18 cellular contexts compared by ENCODE assay signal in genomic region chr13:48405865-48406264, GRCh38. TPM values are rescaled to one million over a fixed set of nuclear protein-coding genes. Genes with fewer than 3 reads are reported as not detected.
DNase-seq lines count a peak whose midpoint lies in the region; ATAC-seq and TF ChIP-seq lines count a peak whose summit lies in the region.
"Had no signal": no experiment of that assay in that cellular context is flagged by ENCODE, and none has a peak within 500 bp of the region (broad histone marks: within the 10 kb centered on the region; RNA-seq: fewer than 3 reads in every experiment).

No MANE protein-coding gene starts in this region.

- H3K36me3 ChIP-seq in KOPT-K1 (ENCODE audit: insufficient read depth, low read length) (peaks cover 63% of the 10 kb centered on the region), neuronal stem cell (replicated peaks in 1 of 2; ENCODE audit: control insufficient read depth in 2 of 2, insufficient read depth in 2 of 2, low read length in 2 of 2) (peaks cover 0 to 13% of the 10 kb centered on the region in 2 donors)
- H3K36me3 ChIP-seq: neural progenitor cell had no signal

- H3K4me3 ChIP-seq in neuronal stem cell (ENCODE audit: low read length in 2 of 2), result no peak overlapping the region
- H3K4me3 ChIP-seq: neural progenitor cell, SK-N-MC had no signal

- no peak overlapping the region for H4K8ac ChIP-seq in neuronal stem cell (ENCODE audit: low read depth, low read length)

- no peak overlapping the region for H2BK120ac ChIP-seq in neuronal stem cell (ENCODE audit: low read depth, low read length)

- H2BK15ac ChIP-seq in neuronal stem cell (ENCODE audit: low read length), result no peak overlapping the region

- DNase-seq in CD4-positive, alpha-beta T cell, result no peak
- DNase-seq in epithelial cell of prostate (ENCODE audit: low read depth, low spot score) (no peak), renal cortical epithelial cell (ENCODE audit: low read depth) (peak; percentile 28), neuronal stem cell (ENCODE audit: low spot score) (no peak)
- no peak for DNase-seq in NK-92 treated with Interleukin-12 subunit alpha and Interleukin-12 subunit beta, amount 100 ng/mL, for 24 hours (lab: John Stamatoyannopoulos, UW)
- DNase-seq: activated CD4-positive, alpha-beta T cell treated with anti-CD3 and anti-CD28 coated beads for 48 hours; activated T-cell treated with anti-CD3 and anti-CD28 coated beads, Interleukin-2, amount 50 U/mL, for 1 hour; caudate nucleus; HFFc6; NCI-H2081 treated with DMSO at 0.1 percent for 48 hours; NCI-H526 treated with DMSO at 0.1 percent for 48 hours; stimulated activated CD4-positive, alpha-beta T cell treated with anti-CD3 and anti-CD28 coated beads, Interleukin-1b, Interleukin-23, amount 100 ng/mL, for 48 hours had no signal

- CTCF ChIA-PET in CD4-positive, alpha-beta T cell (lab: Charles Lee), result no interaction called here

- no peak for ATAC-seq in CD4-positive, alpha-beta T cell (ENCODE audit: poor library complexity)
- ATAC-seq in HG02885 (IDR thresholded peaks at IDR 0.05; ENCODE audit: poor library complexity, unreplicated experiment) (no peak), HG03025 (IDR thresholded peaks at IDR 0.05; ENCODE audit: low FRiP score, unreplicated experiment) (no peak)

- no peak overlapping the region for H3K4ac ChIP-seq in neuronal stem cell (ENCODE audit: low read length)

- POLR2A ChIA-PET in CD4-positive, alpha-beta T cell (lab: Charles Lee), result interaction anchor here (0.9 to 1.0 kb wide), 2 partner anchors 127 to 128 kb away, joined by 3 read pairs; partner anchors contain the start of gene RCBTB2

- H3K9me3 ChIP-seq in CD4-positive, alpha-beta T cell (ENCODE audit: control insufficient read depth, low read length), result no peaks in the 10 kb centered on the region
- no peaks in the 10 kb centered on the region for H3K9me3 ChIP-seq in KOPT-K1 (ENCODE audit: insufficient read depth, low read length, poor library complexity, severe bottlenecking)
- no peaks in the 10 kb centered on the region for H3K9me3 ChIP-seq in neuronal stem cell (replicated peaks in 1 of 2; ENCODE audit: control insufficient read depth in 2 of 2, insufficient read depth in 1 of 2, low read depth in 1 of 2, low read length in 2 of 2)

- peak overlapping the region; percentile 84 for H3K27ac Mint-ChIP-seq in CD4-positive, alpha-beta T cell
- H3K27ac Mint-ChIP-seq: HFFc6, memory B cell, neural progenitor cell had no signal

- no peaks in the 10 kb centered on the region for H3K79me1 ChIP-seq in neuronal stem cell (ENCODE audit: low read depth, low read length)

- TF ChIP-seq CTCF in CD4-positive, alpha-beta T cell (IDR thresholded peaks at IDR 0.05), result no peak

- H4K91ac ChIP-seq in neuronal stem cell (ENCODE audit: low read depth, low read length, poor library complexity), result no peak overlapping the region

- H2BK5ac ChIP-seq in neuronal stem cell (ENCODE audit: low read length), result no peak overlapping the region

- no peak overlapping the region for H3K23ac ChIP-seq in neuronal stem cell (ENCODE audit: low read depth, low read length, poor library complexity)

- no peak overlapping the region for H3K27ac ChIP-seq in CD4-positive, alpha-beta T cell (ENCODE audit: low read depth, low read length)
- H3K27ac ChIP-seq in KOPT-K1 (ENCODE audit: low read depth, low read length, poor library complexity, severe bottlenecking) (peak overlapping the region; percentile 34), epithelial cell of prostate (peak overlapping the region; percentile 90), neuronal stem cell (replicated peaks; ENCODE audit: low read length) (no peak overlapping the region)
- H3K27ac ChIP-seq: neural progenitor cell had no signal

- H3K36me3 Mint-ChIP-seq in CD4-positive, alpha-beta T cell (ENCODE audit: low read depth), result peaks cover 8% of the 10 kb centered on the region

- no peak overlapping the region for H2AFZ ChIP-seq in neuronal stem cell (ENCODE audit: low read length)
- H2AFZ ChIP-seq: neural progenitor cell had no signal

- H3K27me3 ChIP-seq in CD4-positive, alpha-beta T cell (ENCODE audit: control insufficient read depth, insufficient read depth, low read length), result no peaks in the 10 kb centered on the region
- no peaks in the 10 kb centered on the region for H3K27me3 ChIP-seq in neuronal stem cell (ENCODE audit: control insufficient read depth in 3 of 3, insufficient read depth in 3 of 3, low read depth in 1 of 3, low read length in 3 of 3)
- H3K27me3 ChIP-seq: neural progenitor cell had no signal

- H3K4me1 Mint-ChIP-seq in CD4-positive, alpha-beta T cell (ENCODE audit: low read depth), result peaks cover 85% of the 10 kb centered on the region

- no peak overlapping the region for H3K14ac ChIP-seq in neuronal stem cell (ENCODE audit: low read length)

- no peak overlapping the region for H2AK5ac ChIP-seq in neuronal stem cell (ENCODE audit: low read depth, low read length)

- no peaks in the 10 kb centered on the region for H3K27me3 Mint-ChIP-seq in CD4-positive, alpha-beta T cell
- H3K27me3 Mint-ChIP-seq: memory B cell had no signal

- H3K9me3 Mint-ChIP-seq in CD4-positive, alpha-beta T cell, result no peaks in the 10 kb centered on the region
- H3K9me3 Mint-ChIP-seq: HFFc6, memory B cell, neural progenitor cell had no signal

- no peak overlapping the region for H3K18ac ChIP-seq in neuronal stem cell (ENCODE audit: low read length)

- no peaks in the 10 kb centered on the region for H3K4me1 ChIP-seq in neuronal stem cell (ENCODE audit: control insufficient read depth in 2 of 2, insufficient read depth in 1 of 2, low read depth in 1 of 2, low read length in 2 of 2)
- H3K4me1 ChIP-seq: neural progenitor cell had no signal

- H3K9ac ChIP-seq in neuronal stem cell (ENCODE audit: low read depth, low read length, poor library complexity), result no peak overlapping the region
- H3K9ac ChIP-seq: neural progenitor cell had no signal

- H2BK12ac ChIP-seq in neuronal stem cell (ENCODE audit: low read length), result no peak overlapping the region

- intact Hi-C loops in CD4-positive, alpha-beta T cell (cut with DNase I, micrococcal nuclease), result no loop called here

- H3K4me3 Mint-ChIP-seq in CD4-positive, alpha-beta T cell, result peak overlapping the region; percentile 22
- H3K4me3 Mint-ChIP-seq: HFFc6, memory B cell, neural progenitor cell had no signal

- no peak overlapping the region for H3K4me2 ChIP-seq in neuronal stem cell (ENCODE audit: insufficient read depth, low read length, poor library complexity, severe bottlenecking)
- H3K4me2 ChIP-seq: neural progenitor cell had no signal

RNA-seq across cellular contexts. Expression of gene LPAR6, which starts 7.0 kb away (rescaled TPM):
- total RNA-seq in CD4-positive, alpha-beta T cell, result 10 to 100 TPM; 15.5 to 19.4 TPM
- 6.9 and 14.2 TPM in 2 replicates for total RNA-seq in renal cortical epithelial cell
- 1.5 TPM for polyA plus RNA-seq in neuronal stem cell (2013, experiment 1 of 2)
- 1.6 TPM for polyA plus RNA-seq in neuronal stem cell (2013, experiment 2 of 2)

Comparison
In these comparisons a context has a peak if more than half of its experiments do, and no peak if none do; other contexts are left out.
1. H3K27ac ChIP-seq: peak in KOPT-K1 (single experiment) and epithelial cell of prostate (single experiment); none in CD4-positive, alpha-beta T cell (single experiment) and neuronal stem cell (single experiment).